In genomic region chr2:27255187-27255586, GRCh38 we compare ENCODE assay signal across 16 cellular contexts. TPM values are rescaled to one million over a fixed set of nuclear protein-coding genes. Genes with fewer than 3 reads are reported as not detected.
A peak's percentile ranks its signal among the peaks of the same experiment; 100 is the strongest.
DNase-seq lines count a peak whose midpoint lies in the region; ATAC-seq, FAIRE-seq and TF ChIP-seq lines count a peak whose summit lies in the region.
"Had no signal": no experiment of that assay in that cellular context is flagged by ENCODE, and none has a peak within 500 bp of the region (broad histone marks: within the 10 kb centered on the region; RNA-seq: fewer than 3 reads in every experiment).

No MANE protein-coding gene starts in this region.

- FAIRE-seq in K562 (lab: Jason Lieb, UNC), result peak; percentile 82
- FAIRE-seq: HTR-8/SVneo had no signal

- peak overlapping the region in 1 of 2 experiments; percentile 78; a peak in 2 of 4 replicates for H3K9ac ChIP-seq in K562 (ENCODE audit: insufficient read depth in 1 of 2, low read depth in 2 of 2, low read length in 2 of 2)
- H3K9ac ChIP-seq in neuronal stem cell (ENCODE audit: low read depth, low read length, poor library complexity), result peak overlapping the region; percentile 38

- no peak overlapping the region for H2BK5ac ChIP-seq in neuronal stem cell (ENCODE audit: low read length)

- no peak overlapping the region for H2BK12ac ChIP-seq in neuronal stem cell (ENCODE audit: low read length)

- peak overlapping the region; percentile 27 for H3K23ac ChIP-seq in neuronal stem cell (ENCODE audit: low read depth, low read length, poor library complexity)

- no peaks in the 10 kb centered on the region for H3K9me3 ChIP-seq in BE2C
- no peaks in the 10 kb centered on the region for H3K9me3 ChIP-seq in K562 (replicated peaks; ENCODE audit: control insufficient read depth, insufficient read depth, low read depth, low read length)
- no peaks in the 10 kb centered on the region for H3K9me3 ChIP-seq in neuronal stem cell (replicated peaks in 1 of 2; ENCODE audit: control insufficient read depth in 2 of 2, insufficient read depth in 1 of 2, low read depth in 1 of 2, low read length in 2 of 2)

- POLR2A ChIA-PET in K562 (lab: Yijun Ruan, JAX), result interaction anchor here (0.5 to 1.1 kb wide), 3 partner anchors 16 to 356 kb away, joined by 3 to 4 read pairs (median 3); no protein-coding TSS in a partner anchor

- peak overlapping the region; percentile 63 for H3K14ac ChIP-seq in neuronal stem cell (ENCODE audit: low read length)

- H2AK5ac ChIP-seq in neuronal stem cell (ENCODE audit: low read depth, low read length), result peak overlapping the region; percentile 44

- H4K20me1 ChIP-seq in K562 (replicated peaks; ENCODE audit: control insufficient read depth, insufficient read depth, low read length), result no peaks in the 10 kb centered on the region; the same call in none of the 2 replicates

- no peak overlapping the region for H2BK120ac ChIP-seq in neuronal stem cell (ENCODE audit: low read depth, low read length)

- TF ChIP-seq POLR2A in K562 (conservative IDR thresholded peaks at IDR 0.05), result no peak

- no TSS peak for BruUV-seq in K562 (replicated peaks; lab: Mats Ljungman, UMichigan)

- H3K4me2 ChIP-seq in K562 (ENCODE audit: insufficient read depth, low read length) (peak overlapping the region; percentile 13; the same call in 1 of the 2 replicates), neuronal stem cell (ENCODE audit: insufficient read depth, low read length, poor library complexity, severe bottlenecking) (no peak overlapping the region)

- no peaks in the 10 kb centered on the region for H3K79me2 ChIP-seq in K562 (ENCODE audit: control insufficient read depth, insufficient read depth, low read length)

- H3K4ac ChIP-seq in neuronal stem cell (ENCODE audit: low read length), result no peak overlapping the region

- TF ChIP-seq EP300 in K562 (IDR thresholded peaks at IDR 0.05; ENCODE audit: low read length), result peak; percentile 67

- H3K27me3 ChIP-seq in BE2C (peaks cover 2% of the 10 kb centered on the region; the same call in 1 of the 2 replicates), K562 (ENCODE audit: control insufficient read depth in 2 of 2, insufficient read depth in 2 of 2, low read length in 2 of 2) (peaks cover 3 to 12% of the 10 kb centered on the region in 2 experiments; a peak in 3 of 5 replicates), neuronal stem cell (ENCODE audit: control insufficient read depth in 3 of 3, insufficient read depth in 3 of 3, low read depth in 1 of 3, low read length in 3 of 3) (peaks cover 0 to 82% (median 12%) of the 10 kb centered on the region in 3 experiments)

- no peak overlapping the region for H3K18ac ChIP-seq in neuronal stem cell (ENCODE audit: low read length)

- 0% methylated on average over 11 of the region's 13 CpGs for WGBS in K562 (ENCODE audit: insufficient coverage, low coverage, missing lambda C conversion rate)
- WGBS in neuronal stem cell (ENCODE audit: extremely low coverage in 2 of 2, insufficient read length in 2 of 2, insufficient replicate concordance in 1 of 2), 2 donors, result no CpG with 5 or more reads among the region's 13 CpGs

- no peaks in the 10 kb centered on the region for H3K9me1 ChIP-seq in K562 (ENCODE audit: control insufficient read depth, insufficient read depth, low read length)

- peak overlapping the region; percentile 64 for H4K91ac ChIP-seq in neuronal stem cell (ENCODE audit: low read depth, low read length, poor library complexity)

- CTCF ChIA-PET in K562 (lab: Yijun Ruan, JAX; ENCODE audit: low intra/inter-chr PET ratio), result no interaction called here

- in situ Hi-C loops in K562 (cut with MboI), result no loop called here

- no peak overlapping the region for H2BK15ac ChIP-seq in neuronal stem cell (ENCODE audit: low read length)

- no peaks in the 10 kb centered on the region for H3K36me3 ChIP-seq in BE2C
- H3K36me3 ChIP-seq in K562 (ENCODE audit: control insufficient read depth, insufficient read depth, low read length), result no peaks in the 10 kb centered on the region
- no peaks in the 10 kb centered on the region for H3K36me3 ChIP-seq in neuronal stem cell (replicated peaks in 1 of 2; ENCODE audit: control insufficient read depth in 2 of 2, insufficient read depth in 2 of 2, low read length in 2 of 2)

- H3K4me1 ChIP-seq in BE2C, result peaks cover 13% of the 10 kb centered on the region
- peaks cover 15 to 38% of the 10 kb centered on the region in 2 experiments for H3K4me1 ChIP-seq in K562 (replicated peaks in 1 of 2; ENCODE audit: control insufficient read depth in 2 of 2, insufficient read depth in 2 of 2, low read length in 2 of 2)
- peaks cover 8 to 10% of the 10 kb centered on the region in 2 donors for H3K4me1 ChIP-seq in neuronal stem cell (ENCODE audit: control insufficient read depth in 2 of 2, insufficient read depth in 1 of 2, low read depth in 1 of 2, low read length in 2 of 2)

- no peaks in the 10 kb centered on the region for H3K79me1 ChIP-seq in neuronal stem cell (ENCODE audit: low read depth, low read length)

- no peak overlapping the region for H4K8ac ChIP-seq in neuronal stem cell (ENCODE audit: low read depth, low read length)

- DNase-seq in BE2C (peak; percentile 81), NCI-H226 (peak; percentile 41), K562 (ENCODE audit: extremely low read depth in 1 of 4, low spot score in 3 of 4) (peak; percentile 77 to 81 (median 78)), neuronal stem cell (ENCODE audit: low spot score) (no peak), GM20000 (ENCODE audit: low spot score) (no peak)
- no peak for DNase-seq in stimulated activated naive CD4-positive, alpha-beta T cell (lab: John Stamatoyannopoulos, UW)
- DNase-seq: COR-L47, DMS153, GOT3, NCI-H1092, NCI-H69, SHP77 treated with DMSO at 0.1 percent for 48 hours had no signal

- no peak for TF ChIP-seq RAD21 in K562 (CRISPR knock-in tag; conservative IDR thresholded peaks at IDR 0.05 in 1 of 2, IDR thresholded peaks at IDR 0.05 in 1 of 2)

- TF ChIP-seq CTCF in BE2C (IDR thresholded peaks at IDR 0.05; ENCODE audit: low read depth, low read length), result no peak
- no peak for TF ChIP-seq CTCF in K562 (IDR thresholded peaks at IDR 0.05 in 2 of 3, conservative IDR thresholded peaks at IDR 0.05 in 1 of 3; ENCODE audit: insufficient read depth in 2 of 3, low read depth in 1 of 3, low read length in 3 of 3)
- TF ChIP-seq CTCF in GM20000 (IDR thresholded peaks at IDR 0.05; ENCODE audit: extremely low read depth, missing control alignments), result no peak

- H2AFZ ChIP-seq in K562 (ENCODE audit: low read depth, low read length), result no peak overlapping the region
- H2AFZ ChIP-seq in neuronal stem cell (ENCODE audit: low read length), result peak overlapping the region; percentile 21

- H3K4me3 ChIP-seq in BE2C (ENCODE audit: low read depth, low read length) (peak overlapping the region; percentile 3; the same call in 1 of the 2 replicates), K562 (no peak overlapping the region), neuronal stem cell (ENCODE audit: low read length in 2 of 2) (no peak overlapping the region)

- no peak overlapping the region for H3K27ac ChIP-seq in K562 (ENCODE audit: extremely low read depth, low read depth, low read length)
- no peak overlapping the region for H3K27ac ChIP-seq in neuronal stem cell (replicated peaks; ENCODE audit: low read length)
- H3K27ac ChIP-seq: C4-2B had no signal

- intact Hi-C loops in K562 (cut with micrococcal nuclease), result no loop called here

- ATAC-seq in K562, result peak; percentile 78
- no peak for ATAC-seq in HG02763 (IDR thresholded peaks at IDR 0.05; ENCODE audit: unreplicated experiment)
- ATAC-seq: Panc1 had no signal

RNA-seq across cellular contexts. Expression of gene SLC30A3, which starts 7.7 kb away (rescaled TPM):
- polyA plus RNA-seq in BE2C (2012; ENCODE audit: insufficient read depth, insufficient read length, low read depth), result 1.5 TPM
- total RNA-seq in K562 (2011; cell fraction: chromatin; rRNA removed; ENCODE audit: low replicate concordance), result 4.4 and 10.5 TPM in 2 replicates
- total RNA-seq in K562 (2011; cell fraction: nucleolus; rRNA removed), result 4.5 and 6.7 TPM in 2 replicates
- total RNA-seq in K562 (2011; cell fraction: nucleoplasm; rRNA removed), result 6.2 and 8.4 TPM in 2 replicates
- total RNA-seq in K562 (2014; rRNA removed), result 0.68 and 2.4 TPM in 2 replicates
- total RNA-seq in K562 (2014; rRNA removed; fragmentation: Illumina TruSeq; extraction: Trizol), result 0.10 and 0.36 TPM in 2 replicates
- 0.41 and 0.58 TPM in 2 replicates for total RNA-seq in K562 (2015; rRNA removed; fragmentation: Illumina TruSeq; extraction: Trizol)
- total RNA-seq in K562 (2021), result 2.0 and 2.2 TPM in 2 replicates
- 1.2 and 3.1 TPM in 2 replicates for polyA plus RNA-seq in K562 (2011; rRNA removed)
- polyA plus RNA-seq in K562 (2011; cell fraction: cytosol; rRNA removed), result 5.3 and 8.9 TPM in 2 replicates
- 12.9 and 17.5 TPM in 2 replicates for polyA plus RNA-seq in K562 (2011; cell fraction: nucleus; rRNA removed)
- polyA plus RNA-seq in K562 (2012), result 1.6 and 2.0 TPM in 2 replicates
- 1.1 and 2.2 TPM in 2 replicates for polyA plus RNA-seq in K562 (2014; fragmentation: Illumina TruSeq; extraction: Trizol)
- under 1 TPM in 1 of 2 experiments, not detected in 1; 0.03 TPM for polyA plus RNA-seq in K562 (2014; fragmentation: Nextera tagmentation; extraction: Ambion mirVana)
- 2.3 and 2.7 TPM in 2 replicates for polyA plus RNA-seq in K562 (2014; rRNA removed)
- polyA minus RNA-seq in K562 (2011; rRNA and poly(A)+ RNA removed), result 1.2 and 1.4 TPM in 2 replicates
- 2.7 and 3.5 TPM in 2 replicates for polyA minus RNA-seq in K562 (2011; cell fraction: cytosol; rRNA and poly(A)+ RNA removed)
- 1.9 and 2.3 TPM in 2 replicates for polyA minus RNA-seq in K562 (2011; cell fraction: nucleus; rRNA and poly(A)+ RNA removed)
- 1.2 TPM for polyA plus RNA-seq in neuronal stem cell (2013, experiment 1 of 2)
- 1.3 TPM for polyA plus RNA-seq in neuronal stem cell (2013, experiment 2 of 2)

RNA-seq across cellular contexts. Expression of gene DNAJC5G, which starts 20.0 kb away (rescaled TPM):
- 0.39 TPM for polyA plus RNA-seq in BE2C (2012; ENCODE audit: insufficient read depth, insufficient read length, low read depth)
- 0.35 TPM in 1 of 2 replicates, not detected in the other for total RNA-seq in K562 (2011; cell fraction: chromatin; rRNA removed; ENCODE audit: low replicate concordance)
- not detected in 2 replicates for total RNA-seq in K562 (2011; cell fraction: nucleolus; rRNA removed)
- not detected in 2 replicates for total RNA-seq in K562 (2011; cell fraction: nucleoplasm; rRNA removed)
- total RNA-seq in K562 (2014; rRNA removed) (not detected in 2 replicates), K562 (2014; rRNA removed; fragmentation: Illumina TruSeq; extraction: Trizol) (not detected in 2 replicates), K562 (2015; rRNA removed; fragmentation: Illumina TruSeq; extraction: Trizol) (not detected in 2 replicates), K562 (2021) (not detected in 2 replicates)
- polyA plus RNA-seq in K562 (2011; rRNA removed) (not detected in 2 replicates), K562 (2014; fragmentation: Illumina TruSeq; extraction: Trizol) (not detected in 2 replicates), K562 (2014; fragmentation: Nextera tagmentation; extraction: Ambion mirVana) (not detected), K562 (2014; rRNA removed) (0.43 TPM in 1 of 2 replicates, not detected in the other)
- not detected in 2 replicates for polyA plus RNA-seq in K562 (2011; cell fraction: cytosol; rRNA removed)
- 0.15 and 0.37 TPM in 2 replicates for polyA plus RNA-seq in K562 (2011; cell fraction: nucleus; rRNA removed)
- 0.08 TPM in 1 of 2 replicates, not detected in the other for polyA plus RNA-seq in K562 (2012)
- not detected in 2 replicates for polyA minus RNA-seq in K562 (2011; rRNA and poly(A)+ RNA removed)
- not detected in 2 replicates for polyA minus RNA-seq in K562 (2011; cell fraction: cytosol; rRNA and poly(A)+ RNA removed)
- not detected in 2 replicates for polyA minus RNA-seq in K562 (2011; cell fraction: nucleus; rRNA and poly(A)+ RNA removed)
- 0.04 TPM for polyA plus RNA-seq in neuronal stem cell (2013, experiment 1 of 2)
- not detected for polyA plus RNA-seq in neuronal stem cell (2013, experiment 2 of 2)

RNA-seq across cellular contexts. Expression of gene TRIM54, which starts 27.0 kb away (rescaled TPM):
- not detected for polyA plus RNA-seq in BE2C (2012; ENCODE audit: insufficient read depth, insufficient read length, low read depth)
- total RNA-seq in K562 (2011; cell fraction: chromatin; rRNA removed; ENCODE audit: low replicate concordance), result 0.32 TPM in 1 of 2 replicates, not detected in the other
- total RNA-seq in K562 (2011; cell fraction: nucleolus; rRNA removed), result not detected in 2 replicates
- total RNA-seq in K562 (2011; cell fraction: nucleoplasm; rRNA removed), result not detected in 2 replicates
- total RNA-seq in K562 (2014; rRNA removed), result not detected in 2 replicates
- not detected in 2 replicates for total RNA-seq in K562 (2014; rRNA removed; fragmentation: Illumina TruSeq; extraction: Trizol)
- not detected in 2 replicates for total RNA-seq in K562 (2015; rRNA removed; fragmentation: Illumina TruSeq; extraction: Trizol)
- total RNA-seq in K562 (2021), result not detected in 2 replicates
- not detected in 2 replicates for polyA plus RNA-seq in K562 (2011; rRNA removed)
- polyA plus RNA-seq in K562 (2011; cell fraction: cytosol; rRNA removed), result not detected in 2 replicates
- polyA plus RNA-seq in K562 (2011; cell fraction: nucleus; rRNA removed), result 0.08 TPM in 1 of 2 replicates, not detected in the other
- 0.08 TPM in 1 of 2 replicates, not detected in the other for polyA plus RNA-seq in K562 (2012)
- polyA plus RNA-seq in K562 (2014; fragmentation: Illumina TruSeq; extraction: Trizol), result not detected in 2 replicates
- polyA plus RNA-seq in K562 (2014; fragmentation: Nextera tagmentation; extraction: Ambion mirVana), result not detected
- polyA plus RNA-seq in K562 (2014; rRNA removed), result not detected in 2 replicates
- polyA minus RNA-seq in K562 (2011; rRNA and poly(A)+ RNA removed), result not detected in 2 replicates
- not detected in 2 replicates for polyA minus RNA-seq in K562 (2011; cell fraction: cytosol; rRNA and poly(A)+ RNA removed)
- polyA minus RNA-seq in K562 (2011; cell fraction: nucleus; rRNA and poly(A)+ RNA removed), result not detected in 2 replicates
- polyA plus RNA-seq in neuronal stem cell (2013, experiment 1 of 2), result 0.04 TPM
- polyA plus RNA-seq in neuronal stem cell (2013, experiment 2 of 2), result not detected

RNA-seq across cellular contexts. Expression of gene CAD, which starts 38.0 kb away (rescaled TPM):
- polyA plus RNA-seq in BE2C (2012; ENCODE audit: insufficient read depth, insufficient read length, low read depth), result 164 TPM
- total RNA-seq in K562 (2011; cell fraction: chromatin; rRNA removed; ENCODE audit: low replicate concordance), result 320 and 666 TPM in 2 replicates
- 376 and 382 TPM in 2 replicates for total RNA-seq in K562 (2011; cell fraction: nucleolus; rRNA removed)
- 239 and 276 TPM in 2 replicates for total RNA-seq in K562 (2011; cell fraction: nucleoplasm; rRNA removed)
- total RNA-seq in K562 (2014; rRNA removed), result 57.7 and 94.5 TPM in 2 replicates
- total RNA-seq in K562 (2014; rRNA removed; fragmentation: Illumina TruSeq; extraction: Trizol), result 19.6 and 26.7 TPM in 2 replicates
- total RNA-seq in K562 (2015; rRNA removed; fragmentation: Illumina TruSeq; extraction: Trizol), result 33.7 and 35.7 TPM in 2 replicates
- total RNA-seq in K562 (2021), result 123 and 126 TPM in 2 replicates
- polyA plus RNA-seq in K562 (2011; rRNA removed), result 27.9 and 69.2 TPM in 2 replicates
- 33.6 and 47.2 TPM in 2 replicates for polyA plus RNA-seq in K562 (2011; cell fraction: cytosol; rRNA removed)
- polyA plus RNA-seq in K562 (2011; cell fraction: nucleus; rRNA removed), result 384 and 540 TPM in 2 replicates
- polyA plus RNA-seq in K562 (2012), result 89.0 and 90.7 TPM in 2 replicates
- 76.4 and 95.0 TPM in 2 replicates for polyA plus RNA-seq in K562 (2014; fragmentation: Illumina TruSeq; extraction: Trizol)
- polyA plus RNA-seq in K562 (2014; fragmentation: Nextera tagmentation; extraction: Ambion mirVana), result 1 to 10 TPM; 7.5 to 8.8 TPM
- 54.5 and 60.7 TPM in 2 replicates for polyA plus RNA-seq in K562 (2014; rRNA removed)
- polyA minus RNA-seq in K562 (2011; rRNA and poly(A)+ RNA removed), result 102 and 111 TPM in 2 replicates
- 169 and 192 TPM in 2 replicates for polyA minus RNA-seq in K562 (2011; cell fraction: cytosol; rRNA and poly(A)+ RNA removed)
- polyA minus RNA-seq in K562 (2011; cell fraction: nucleus; rRNA and poly(A)+ RNA removed), result 166 and 194 TPM in 2 replicates
- polyA plus RNA-seq in neuronal stem cell (2013, experiment 1 of 2), result 16.3 TPM
- 16.0 TPM for polyA plus RNA-seq in neuronal stem cell (2013, experiment 2 of 2)

RNA-seq across cellular contexts. Expression of gene SLC5A6, which starts 43.1 kb away (rescaled TPM):
- polyA plus RNA-seq in BE2C (2012; ENCODE audit: insufficient read depth, insufficient read length, low read depth), result 88.4 TPM
- 233 and 585 TPM in 2 replicates for total RNA-seq in K562 (2011; cell fraction: chromatin; rRNA removed; ENCODE audit: low replicate concordance)
- 444 and 496 TPM in 2 replicates for total RNA-seq in K562 (2011; cell fraction: nucleolus; rRNA removed)
- total RNA-seq in K562 (2011; cell fraction: nucleoplasm; rRNA removed), result 326 and 344 TPM in 2 replicates
- total RNA-seq in K562 (2014; rRNA removed), result 90.6 and 121 TPM in 2 replicates
- 64.6 and 82.7 TPM in 2 replicates for total RNA-seq in K562 (2014; rRNA removed; fragmentation: Illumina TruSeq; extraction: Trizol)
- total RNA-seq in K562 (2015; rRNA removed; fragmentation: Illumina TruSeq; extraction: Trizol), result 107 and 112 TPM in 2 replicates
- 137 and 143 TPM in 2 replicates for total RNA-seq in K562 (2021)
- polyA plus RNA-seq in K562 (2011; rRNA removed), result 125 and 140 TPM in 2 replicates
- polyA plus RNA-seq in K562 (2011; cell fraction: cytosol; rRNA removed), result 160 and 253 TPM in 2 replicates
- 751 and 850 TPM in 2 replicates for polyA plus RNA-seq in K562 (2011; cell fraction: nucleus; rRNA removed)
- polyA plus RNA-seq in K562 (2012), result 50.9 and 118 TPM in 2 replicates
- 117 and 121 TPM in 2 replicates for polyA plus RNA-seq in K562 (2014; fragmentation: Illumina TruSeq; extraction: Trizol)
- polyA plus RNA-seq in K562 (2014; fragmentation: Nextera tagmentation; extraction: Ambion mirVana), result 10 to 100 TPM; 32.6 to 92.7 TPM
- polyA plus RNA-seq in K562 (2014; rRNA removed), result 120 and 126 TPM in 2 replicates
- 76.1 and 143 TPM in 2 replicates for polyA minus RNA-seq in K562 (2011; rRNA and poly(A)+ RNA removed)
- 64.2 and 86.8 TPM in 2 replicates for polyA minus RNA-seq in K562 (2011; cell fraction: cytosol; rRNA and poly(A)+ RNA removed)
- polyA minus RNA-seq in K562 (2011; cell fraction: nucleus; rRNA and poly(A)+ RNA removed), result 99.5 and 119 TPM in 2 replicates
- 29.5 TPM for polyA plus RNA-seq in neuronal stem cell (2013, experiment 1 of 2)
- 28.8 TPM for polyA plus RNA-seq in neuronal stem cell (2013, experiment 2 of 2)

Comparison
In these comparisons a context has a peak if more than half of its experiments do, and no peak if none do; other contexts are left out.
1. DNase-seq: peak in BE2C (single experiment), NCI-H226 (single experiment) and K562 (4 of 4); none in neuronal stem cell (single experiment), GM20000 (single experiment) and stimulated activated naive CD4-positive, alpha-beta T cell (0 of 6).